In the genomic region with DNA sequence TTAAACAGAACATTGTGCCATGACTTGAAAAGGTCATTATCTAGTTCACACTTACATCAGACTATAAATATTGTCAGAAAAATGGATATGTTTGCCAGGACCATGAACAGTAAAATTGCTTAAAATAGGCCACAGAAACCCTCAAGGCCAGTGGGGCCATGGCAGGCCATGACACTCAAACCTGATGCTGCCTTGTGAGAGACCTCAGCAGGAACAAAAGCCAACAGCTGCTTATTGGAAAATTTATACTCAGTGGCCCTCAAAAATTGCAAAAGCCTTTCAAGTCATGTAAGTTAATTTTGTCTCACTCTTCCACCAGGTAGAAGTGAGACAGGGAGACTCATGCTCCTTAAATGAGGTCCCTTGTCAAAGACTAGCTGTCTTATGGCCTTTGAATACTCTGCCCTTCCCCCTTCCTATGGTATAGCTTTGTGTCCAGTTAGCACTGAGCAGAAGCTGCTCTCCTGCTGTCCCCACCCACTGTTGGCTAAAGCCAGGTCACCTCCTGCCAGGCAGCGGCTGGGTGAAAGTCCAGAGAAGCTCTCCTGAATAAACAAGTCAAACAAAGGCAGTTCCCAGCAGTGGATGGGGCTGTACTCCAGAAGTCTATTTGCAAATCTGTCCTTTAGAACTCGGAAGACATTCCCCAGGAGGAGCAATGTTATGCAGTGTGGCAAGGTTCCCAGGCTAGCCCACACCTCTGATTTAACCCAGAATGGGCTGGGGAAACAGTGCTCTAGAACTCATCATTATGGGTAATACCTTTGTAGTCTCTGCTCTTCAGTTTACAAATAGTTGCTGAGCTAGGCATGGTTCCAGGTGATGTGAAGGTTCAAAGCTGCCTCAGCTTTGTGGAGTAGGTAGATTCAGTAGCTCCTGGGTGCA, we compare ENCODE assay signal across 9 cellular contexts. TPM values are rescaled to one million over a fixed set of nuclear protein-coding genes. Genes with fewer than 3 reads are reported as not detected.
DNase-seq lines count a peak whose midpoint lies in the region; ATAC-seq lines count a peak whose summit lies in the region.
"Had no signal": no experiment of that assay in that cellular context is flagged by ENCODE, and none has a peak within 500 bp of the region (broad histone marks: within the 10 kb centered on the region; RNA-seq: fewer than 3 reads in every experiment).

No MANE protein-coding gene starts in this region.

- no peaks in the 10 kb centered on the region for H3K9me3 ChIP-seq in muscle layer of duodenum (ENCODE audit: control insufficient read depth in 1 of 2, low read length in 2 of 2)
- H3K9me3 ChIP-seq in aorta (ENCODE audit: control insufficient read depth, low read length) = no peaks in the 10 kb centered on the region

- DNase-seq in activated naive CD4-positive, alpha-beta T cell treated with anti-CD3 and anti-CD28 coated beads, Interleukin-2, amount 50 U/mL, for 16 hours = no peak
- peak; percentile 86 for DNase-seq in fibroblast of gingiva (ENCODE audit: low read depth)
- DNase-seq in aorta = peak in 1 of 2 donors; percentile 59
- no peak for DNase-seq in activated naive CD4-positive, alpha-beta T cell treated with anti-CD3 and anti-CD28 coated beads for 36 hours
- no peak for DNase-seq in KG1 (lab: John Stamatoyannopoulos, UW)
- no peak for DNase-seq in effector memory CD8-positive, alpha-beta T cell
- DNase-seq: activated effector memory CD4-positive, alpha-beta T cell treated with anti-CD3 and anti-CD28 coated beads, Interleukin-2, amount 50 U/mL, for 16 hours had no signal

- H3K27ac ChIP-seq in muscle layer of duodenum (ENCODE audit: low read length) (peak overlapping the region; percentile 47), aorta (ENCODE audit: low read depth in 1 of 2, low read length in 2 of 2) (peak overlapping the region in 1 of 2 donors; percentile 64)

- H3K9me3 Mint-ChIP-seq in activated naive CD4-positive, alpha-beta T cell treated with anti-CD3 and anti-CD28 coated beads, Interleukin-2, amount 50 U/mL, for 24 hours = no peaks in the 10 kb centered on the region
- H3K9me3 Mint-ChIP-seq in activated naive CD4-positive, alpha-beta T cell treated with anti-CD3 and anti-CD28 coated beads for 36 hours = no peaks in the 10 kb centered on the region
- H3K9me3 Mint-ChIP-seq in effector memory CD8-positive, alpha-beta T cell = no peaks in the 10 kb centered on the region

- H3K36me3 ChIP-seq in muscle layer of duodenum (ENCODE audit: control insufficient read depth in 1 of 2, insufficient read depth in 2 of 2, low read length in 2 of 2) (no peaks in the 10 kb centered on the region), aorta (ENCODE audit: control insufficient read depth in 1 of 2, insufficient read depth in 2 of 2, low read length in 1 of 2) (no peaks in the 10 kb centered on the region)

- no peaks in the 10 kb centered on the region for H3K36me3 Mint-ChIP-seq in activated naive CD4-positive, alpha-beta T cell treated with anti-CD3 and anti-CD28 coated beads, Interleukin-2, amount 50 U/mL, for 24 hours
- H3K36me3 Mint-ChIP-seq in activated naive CD4-positive, alpha-beta T cell treated with anti-CD3 and anti-CD28 coated beads for 36 hours (ENCODE audit: low read depth) = no peaks in the 10 kb centered on the region
- no peaks in the 10 kb centered on the region for H3K36me3 Mint-ChIP-seq in effector memory CD8-positive, alpha-beta T cell (ENCODE audit: insufficient read depth)

- CTCF ChIA-PET in activated naive CD4-positive, alpha-beta T cell treated with anti-CD3 and anti-CD28 coated beads for 36 hours (lab: Charles Lee) = interaction anchor here (0.6 to 3.0 kb wide), 8 partner anchors 18 to 568 kb away, joined by 3 to 27 read pairs (median 3); no protein-coding TSS in a partner anchor

- H3K4me3 Mint-ChIP-seq in activated naive CD4-positive, alpha-beta T cell treated with anti-CD3 and anti-CD28 coated beads, Interleukin-2, amount 50 U/mL, for 24 hours = no peak overlapping the region
- no peak overlapping the region for H3K4me3 Mint-ChIP-seq in activated naive CD4-positive, alpha-beta T cell treated with anti-CD3 and anti-CD28 coated beads for 36 hours
- no peak overlapping the region for H3K4me3 Mint-ChIP-seq in effector memory CD8-positive, alpha-beta T cell

- H3K27me3 ChIP-seq in muscle layer of duodenum (ENCODE audit: low read depth, low read length) (no peaks in the 10 kb centered on the region), aorta (ENCODE audit: control insufficient read depth in 1 of 2, insufficient read depth in 2 of 2, low read length in 1 of 2) (no peaks in the 10 kb centered on the region)

- H3K4me1 ChIP-seq in muscle layer of duodenum (ENCODE audit: control insufficient read depth in 1 of 2, insufficient read depth in 2 of 2, low read length in 2 of 2) (peaks cover 18 to 20% of the 10 kb centered on the region in 2 donors), aorta (ENCODE audit: control insufficient read depth in 1 of 2, insufficient read depth in 2 of 2, low read length in 2 of 2) (peaks cover 7 to 10% of the 10 kb centered on the region in 2 donors)

- H3K4me3 ChIP-seq in muscle layer of duodenum (ENCODE audit: low read depth in 1 of 2, low read length in 2 of 2) = no peak overlapping the region
- H3K4me3 ChIP-seq in aorta (ENCODE audit: low read length in 2 of 2) = no peak overlapping the region

- peaks cover 9% of the 10 kb centered on the region for H3K27me3 Mint-ChIP-seq in activated naive CD4-positive, alpha-beta T cell treated with anti-CD3 and anti-CD28 coated beads, Interleukin-2, amount 50 U/mL, for 24 hours
- H3K27me3 Mint-ChIP-seq in activated naive CD4-positive, alpha-beta T cell treated with anti-CD3 and anti-CD28 coated beads for 36 hours (ENCODE audit: low read depth) = no peaks in the 10 kb centered on the region
- H3K27me3 Mint-ChIP-seq in effector memory CD8-positive, alpha-beta T cell = peaks cover 35% of the 10 kb centered on the region in 2 donors

- peak; percentile 12 for ATAC-seq in aorta (ENCODE audit: low FRiP score)
- ATAC-seq in effector memory CD8-positive, alpha-beta T cell (replicated peaks) = no peak

- peaks cover 15% of the 10 kb centered on the region for H3K4me1 Mint-ChIP-seq in activated naive CD4-positive, alpha-beta T cell treated with anti-CD3 and anti-CD28 coated beads, Interleukin-2, amount 50 U/mL, for 24 hours
- peaks cover 12% of the 10 kb centered on the region for H3K4me1 Mint-ChIP-seq in activated naive CD4-positive, alpha-beta T cell treated with anti-CD3 and anti-CD28 coated beads for 36 hours (ENCODE audit: low read depth)
- peaks cover 0 to 5% of the 10 kb centered on the region in 2 donors for H3K4me1 Mint-ChIP-seq in effector memory CD8-positive, alpha-beta T cell (ENCODE audit: low read depth in 2 of 2)

- WGBS in aorta, 2 donors = 3 to 8% methylated on average over 2 of the region's 2 CpGs

- H3K27ac Mint-ChIP-seq in activated naive CD4-positive, alpha-beta T cell treated with anti-CD3 and anti-CD28 coated beads, Interleukin-2, amount 50 U/mL, for 24 hours = peak overlapping the region; percentile 82
- H3K27ac Mint-ChIP-seq in activated naive CD4-positive, alpha-beta T cell treated with anti-CD3 and anti-CD28 coated beads for 36 hours = no peak overlapping the region
- H3K27ac Mint-ChIP-seq in effector memory CD8-positive, alpha-beta T cell = no peak overlapping the region

- intact Hi-C loops in aorta (cut with DNase I) = loop anchor here in 1 of 2 donors (5.0 to 10.0 kb wide), 2 partner anchors 408 to 569 kb away; no protein-coding TSS in a partner anchor
- intact Hi-C loops in activated naive CD4-positive, alpha-beta T cell treated with anti-CD3 and anti-CD28 coated beads for 36 hours (cut with micrococcal nuclease) = no loop called here

RNA-seq across cellular contexts. Expression of gene ADM, which starts 21.4 kb away (rescaled TPM):
- 10 to 100 TPM; 31.9 to 76.1 TPM for total RNA-seq in aorta
- polyA plus RNA-seq in aorta = 1 to 10 TPM; 1.5 to 3.1 TPM
- under 1 TPM; 0.31 to 0.40 TPM for total RNA-seq in activated naive CD4-positive, alpha-beta T cell treated with anti-CD3 and anti-CD28 coated beads for 36 hours

RNA-seq across cellular contexts. Expression of gene SBF2, which starts 32.3 kb away (rescaled TPM):
- 10 to 100 TPM; 76.8 to 82.0 TPM for total RNA-seq in aorta
- polyA plus RNA-seq in aorta = 10 to 100 TPM in 1 of 2 donors, 1 to 10 TPM in 1; 6.4 to 18.3 TPM
- total RNA-seq in activated naive CD4-positive, alpha-beta T cell treated with anti-CD3 and anti-CD28 coated beads for 36 hours = 1 to 10 TPM; 8.7 to 9.9 TPM

Comparison
In these comparisons a context has a peak if more than half of its experiments do, and no peak if none do; other contexts are left out.
1. RNA of gene ADM, which starts 21.4 kb away (total RNA-seq): 31.9 to 76.1 TPM in aorta; 0.31 to 0.40 TPM in activated naive CD4-positive, alpha-beta T cell treated with anti-CD3 and anti-CD28 coated beads for 36 hours; every median in the first group is over 10 times any median in the second.
2. RNA of gene SBF2, which starts 32.3 kb away (total RNA-seq): 76.8 to 82.0 TPM in aorta; 8.7 to 9.9 TPM in activated naive CD4-positive, alpha-beta T cell treated with anti-CD3 and anti-CD28 coated beads for 36 hours; every median in the first group is over 4 times any median in the second.